In genomic region chr2:95316466-95317122, GRCh38 we compare ENCODE assay signal across 12 cellular contexts. TPM values are rescaled to one million over a fixed set of nuclear protein-coding genes. Genes with fewer than 3 reads are reported as not detected.
A peak's percentile ranks its signal among the peaks of the same experiment; 100 is the strongest.
DNase-seq lines count a peak whose midpoint lies in the region; ATAC-seq and TF ChIP-seq lines count a peak whose summit lies in the region.
"Had no signal": no experiment of that assay in that cellular context is flagged by ENCODE, and none has a peak within 500 bp of the region (broad histone marks: within the 10 kb centered on the region; RNA-seq: fewer than 3 reads in every experiment).

No MANE protein-coding gene starts in this region.

- peaks cover 11 to 73% (median 17%) of the 10 kb centered on the region in 3 donors for H3K4me1 ChIP-seq in esophagus squamous epithelium
- H3K4me1 ChIP-seq: uterus had no signal

- no peaks in the 10 kb centered on the region for H3K9me3 ChIP-seq in esophagus squamous epithelium
- H3K9me3 ChIP-seq: uterus had no signal

- H3K27me3 ChIP-seq in esophagus squamous epithelium, result peaks cover 0 to 54% (median 0%) of the 10 kb centered on the region in 4 donors
- H3K27me3 ChIP-seq: uterus had no signal

- WGBS in esophagus squamous epithelium, 2 donors, result 41 to 52% methylated on average over 5 to 6 of the region's 8 CpGs

- ATAC-seq in HG03432 (IDR thresholded peaks at IDR 0.05; ENCODE audit: unreplicated experiment), result no peak
- ATAC-seq: activated CD8-positive, alpha-beta T cell treated with anti-CD3 and anti-CD28 coated beads, Interleukin-2, amount 10 ng/mL, durations not matched to agents 7 days and 5 days; left colon had no signal

- H3K4me3 ChIP-seq in AG09309 (ENCODE audit: control insufficient read depth, low read depth, low read length) (no peak overlapping the region), astrocyte of the cerebellum (ENCODE audit: low read depth, low read length) (no peak overlapping the region), esophagus squamous epithelium (no peak overlapping the region)
- H3K4me3 ChIP-seq: uterus had no signal

- H3K27ac ChIP-seq in esophagus squamous epithelium, result no peak overlapping the region
- H3K27ac ChIP-seq: uterus had no signal

- peak; percentile 21 for TF ChIP-seq CTCF in AG09309 (IDR thresholded peaks at IDR 0.05; ENCODE audit: control insufficient read depth, insufficient read depth, low read depth, low read length, missing control alignments)
- TF ChIP-seq CTCF in astrocyte of the cerebellum (IDR thresholded peaks at IDR 0.05; ENCODE audit: low read depth, low read length, missing control alignments), result peak; percentile 29
- TF ChIP-seq CTCF in esophagus squamous epithelium (IDR thresholded peaks at IDR 0.05), result no peak

- H3K36me3 ChIP-seq in esophagus squamous epithelium, result no peaks in the 10 kb centered on the region
- H3K36me3 ChIP-seq: uterus had no signal

- no peak for TF ChIP-seq POLR2A in esophagus squamous epithelium (IDR thresholded peaks at IDR 0.05)

- intact Hi-C loops in esophagus squamous epithelium (cut with DNase I), result loop anchor here (10.0 kb wide), 1 partner anchor 82 kb away; no protein-coding TSS in a partner anchor

- in situ Hi-C loops in astrocyte of the cerebellum (cut with HindIII; ENCODE audit: low sequenced_read_pairs), result no loop called here

- DNase-seq in AG09309 (ENCODE audit: low read depth) (peak; percentile 50), HS-5 (ENCODE audit: low read depth) (peak; percentile 82), astrocyte of the cerebellum (ENCODE audit: low read depth) (peak; percentile 18), kidney tubule cell (ENCODE audit: low spot score) (peak; percentile 86), esophagus squamous epithelium (lab: John Stamatoyannopoulos, UW) (no peak), inferior parietal cortex (ENCODE audit: extremely low spot score) (no peak), HPDE6-E6E7 (ENCODE audit: extremely low spot score) (no peak)
- DNase-seq: activated CD8-positive, alpha-beta T cell treated with anti-CD3 and anti-CD28 coated beads, Interleukin-2, amount 10 ng/mL, durations not matched to agents 7 days and 5 days; left colon; NCI-H2081; uterus had no signal

RNA-seq across cellular contexts. Expression of gene KCNIP3, which starts 19.4 kb away (rescaled TPM):
- total RNA-seq in esophagus squamous epithelium, result 1 to 10 TPM in 3 of 4 donors, under 1 TPM in 1; 0.15 to 7.4 (median 2.3) TPM
- total RNA-seq: activated CD8-positive, alpha-beta T cell treated with anti-CD3 and anti-CD28 coated beads, Interleukin-2, amount 10 ng/mL, durations not matched to agents 7 days and 5 days had no signal

RNA-seq across cellular contexts. Expression of gene PROM2, which starts 42.3 kb away (rescaled TPM):
- 100 to 1,000 TPM in 1 of 4 donors, 10 to 100 TPM in 3; 59.7 to 184 (median 83.5) TPM for total RNA-seq in esophagus squamous epithelium

Comparison
In these comparisons a context has a peak if more than half of its experiments do, and no peak if none do; other contexts are left out.
1. DNase-seq: peak in AG09309 (single experiment), HS-5 (single experiment), astrocyte of the cerebellum (single experiment) and kidney tubule cell (single experiment); none in esophagus squamous epithelium (single experiment), inferior parietal cortex (single experiment) and HPDE6-E6E7 (single experiment).
2. CTCF ChIP-seq: peak in AG09309 (single experiment) and astrocyte of the cerebellum (single experiment); none in esophagus squamous epithelium (0 of 6).